19 cellular contexts compared by ENCODE assay signal in genomic region chr11:124868322-124869274, GRCh38. TPM values are rescaled to one million over a fixed set of nuclear protein-coding genes. Genes with fewer than 3 reads are reported as not detected.
DNase-seq lines count a peak whose midpoint lies in the region; ATAC-seq and TF ChIP-seq lines count a peak whose summit lies in the region.
"Had no signal": no experiment of that assay in that cellular context is flagged by ENCODE, and none has a peak within 500 bp of the region (broad histone marks: within the 10 kb centered on the region; RNA-seq: fewer than 3 reads in every experiment).

No MANE protein-coding gene starts in this region.

- no peaks in the 10 kb centered on the region for H3K36me3 ChIP-seq in sigmoid colon
- H3K36me3 ChIP-seq: cardiac muscle cell had no signal

- no peaks in the 10 kb centered on the region for H3K9me3 ChIP-seq in sigmoid colon

- H3K4me1 Mint-ChIP-seq in activated naive CD4-positive, alpha-beta T cell treated with anti-CD3 and anti-CD28 coated beads, Interleukin-2, amount 50 U/mL, for 24 hours, result peaks cover 33% of the 10 kb centered on the region

- TF ChIP-seq EP300 in sigmoid colon (IDR thresholded peaks at IDR 0.05), result no peak

- peaks cover 100% of the 10 kb centered on the region for H3K27me3 ChIP-seq in foreskin keratinocyte
- H3K27me3 ChIP-seq in sigmoid colon, result peaks cover 47 to 98% (median 96%) of the 10 kb centered on the region in 3 donors

- H3K27me3 Mint-ChIP-seq in activated naive CD4-positive, alpha-beta T cell treated with anti-CD3 and anti-CD28 coated beads, Interleukin-2, amount 50 U/mL, for 24 hours, result peaks cover 58% of the 10 kb centered on the region

- H3K27ac Mint-ChIP-seq in activated naive CD4-positive, alpha-beta T cell treated with anti-CD3 and anti-CD28 coated beads, Interleukin-2, amount 50 U/mL, for 24 hours, result no peak overlapping the region

- no peaks in the 10 kb centered on the region for H3K4me1 ChIP-seq in foreskin keratinocyte
- peaks cover 0 to 35% (median 29%) of the 10 kb centered on the region in 4 donors for H3K4me1 ChIP-seq in sigmoid colon

- TF ChIP-seq CTCF in foreskin keratinocyte (conservative IDR thresholded peaks at IDR 0.05) (peak; percentile 14), sigmoid colon (IDR thresholded peaks at IDR 0.05) (no peak)

- no peak for ATAC-seq in foreskin keratinocyte
- ATAC-seq: right cardiac atrium had no signal

- no peak for DNase-seq in activated naive CD4-positive, alpha-beta T cell treated with anti-CD3 and anti-CD28 coated beads, Interleukin-2, amount 50 U/mL, for 16 hours
- peak; percentile 31 for DNase-seq in RPMI8226
- DNase-seq in foreskin keratinocyte, result no peak
- peak; percentile 48 for DNase-seq in sigmoid colon
- DNase-seq in NCI-H748 treated with DMSO at 0.1 percent for 48 hours (lab: John Stamatoyannopoulos, UW), result no peak
- DNase-seq in globus pallidus (ENCODE audit: low spot score), result no peak
- no peak for DNase-seq in COLO668 (lab: John Stamatoyannopoulos, UW; ENCODE audit: unreplicated experiment)
- DNase-seq: activated CD4-positive, alpha-beta T cell treated with anti-CD3 and anti-CD28 coated beads for 1 hour; left colon; NCI-H1694; stimulated activated CD4-positive, alpha-beta T cell treated with anti-CD3 and anti-CD28 coated beads, Interleukin-4, amount 100 ng/mL, for 1 hour had no signal

- H3K9me3 Mint-ChIP-seq in activated naive CD4-positive, alpha-beta T cell treated with anti-CD3 and anti-CD28 coated beads, Interleukin-2, amount 50 U/mL, for 24 hours, result no peaks in the 10 kb centered on the region

- H3K36me3 Mint-ChIP-seq in activated naive CD4-positive, alpha-beta T cell treated with anti-CD3 and anti-CD28 coated beads, Interleukin-2, amount 50 U/mL, for 24 hours, result peaks cover 1% of the 10 kb centered on the region

- intact Hi-C loops in sigmoid colon (cut with DNase I), result no loop called here

- WGBS in sigmoid colon, 2 donors, result 9 to 10% methylated on average over 63 of the region's 63 CpGs

- TF ChIP-seq POLR2A in sigmoid colon (IDR thresholded peaks at IDR 0.05), result no peak

- peak overlapping the region; percentile 62 for H3K4me3 Mint-ChIP-seq in activated naive CD4-positive, alpha-beta T cell treated with anti-CD3 and anti-CD28 coated beads, Interleukin-2, amount 50 U/mL, for 24 hours

- no peak overlapping the region for H3K4me3 ChIP-seq in sigmoid colon
- H3K4me3 ChIP-seq: cardiac muscle cell had no signal

- no peak overlapping the region for H3K27ac ChIP-seq in foreskin keratinocyte
- no peak overlapping the region for H3K27ac ChIP-seq in sigmoid colon
- H3K27ac ChIP-seq: cardiac muscle cell, KMS-11, RWPE1 had no signal

RNA-seq across cellular contexts. Expression of gene ROBO3, which starts 3.4 kb away (rescaled TPM):
- total RNA-seq in foreskin keratinocyte (24.0 and 51.7 TPM in 2 replicates), sigmoid colon (10 to 100 TPM in 2 of 4 donors, 1 to 10 TPM in 2; 9.1 to 37.7 (median 10.1) TPM)
- polyA plus RNA-seq in foreskin keratinocyte (22.6 and 61.5 TPM in 2 replicates), sigmoid colon (1 to 10 TPM; 1.6 to 7.8 (median 2.4) TPM)

RNA-seq across cellular contexts. Expression of gene ROBO4, which starts 29.1 kb away (rescaled TPM):
- 1.5 and 6.4 TPM in 2 replicates for total RNA-seq in foreskin keratinocyte
- 1.8 and 5.9 TPM in 2 replicates for polyA plus RNA-seq in foreskin keratinocyte
- 10 to 100 TPM in 2 of 4 donors, 1 to 10 TPM in 2; 8.1 to 13.8 (median 11.0) TPM for total RNA-seq in sigmoid colon
- 1 to 10 TPM in 2 of 3 donors, under 1 TPM in 1; 0.46 to 6.2 (median 1.2) TPM for polyA plus RNA-seq in sigmoid colon

RNA-seq across cellular contexts. Expression of gene HEPN1, which starts 50.5 kb away (rescaled TPM):
- total RNA-seq in foreskin keratinocyte, result not detected in 2 replicates
- polyA plus RNA-seq in foreskin keratinocyte, result not detected in 2 replicates
- not detected for total RNA-seq in sigmoid colon
- under 1 TPM in 1 of 3 donors, not detected in 2; 0.04 TPM for polyA plus RNA-seq in sigmoid colon
- total RNA-seq: cardiac muscle cell, epithelial cell of proximal tubule, left colon, myocyte, right cardiac atrium, ureter had no signal
- polyA plus RNA-seq: cardiac muscle cell, right cardiac atrium had no signal

Comparison
In these comparisons a context has a peak if more than half of its experiments do, and no peak if none do; other contexts are left out.
1. DNase-seq: peak in RPMI8226 (single experiment) and sigmoid colon (single experiment); none in activated naive CD4-positive, alpha-beta T cell treated with anti-CD3 and anti-CD28 coated beads, Interleukin-2, amount 50 U/mL, for 16 hours (single experiment), foreskin keratinocyte (0 of 2), NCI-H748 treated with DMSO at 0.1 percent for 48 hours (single experiment), globus pallidus (single experiment) and COLO668 (single experiment).